In the genomic region with DNA sequence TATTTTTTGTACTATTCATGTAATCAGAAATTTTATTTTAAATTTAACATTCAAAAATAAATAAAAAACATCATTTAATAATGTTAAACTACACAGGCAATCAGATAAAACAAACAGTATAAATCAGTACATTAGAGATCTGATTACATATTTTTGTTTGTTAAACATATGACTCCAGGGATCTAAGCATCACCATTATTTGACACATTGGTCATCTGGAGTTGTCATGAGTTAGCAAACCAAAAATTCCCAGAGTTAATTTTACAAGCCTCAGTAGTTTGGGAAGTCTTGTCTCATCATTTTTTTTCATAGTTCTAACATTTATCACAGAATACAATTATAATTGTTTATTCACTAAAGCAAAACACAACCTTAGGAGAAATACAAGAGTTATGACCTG, we compare ENCODE assay signal across 25 cellular contexts.
"Had no signal": no experiment of that assay in that cellular context is flagged by ENCODE, and none has a peak within 500 bp of the region (broad histone marks: within the 10 kb centered on the region; RNA-seq: fewer than 3 reads in every experiment).

No MANE protein-coding gene starts in this region.

- H3K27ac Mint-ChIP-seq: activated CD4-positive, alpha-beta T cell treated with anti-CD3 and anti-CD28 coated beads, Interleukin-2, amount 10 ng/mL, durations not matched to agents 24 days and 14 days; activated CD8-positive, alpha-beta memory T cell treated with anti-CD3 and anti-CD28 coated beads, Interleukin-2, amount 10 ng/mL, durations not matched to agents 7 days and 5 days; activated naive CD4-positive, alpha-beta T cell treated with anti-CD3 and anti-CD28 coated beads for 36 hours; activated naive CD8-positive, alpha-beta T cell; activated T-cell treated with anti-CD3 and anti-CD28 coated beads, Interleukin-2, amount 50 U/mL, for 24 hours; brain; T-helper 1 cell treated with Interleukin-12 subunit alpha and Interleukin-12 subunit beta and Interleukin-4 antibody, amounts not matched to agents 30 μg/mL and 1 μg/mL, for 36 hours; WTC11 had no signal

- H3K36me3 Mint-ChIP-seq: activated CD8-positive, alpha-beta memory T cell treated with anti-CD3 and anti-CD28 coated beads, Interleukin-2, amount 10 ng/mL, durations not matched to agents 7 days and 5 days; activated naive CD8-positive, alpha-beta T cell; brain; WTC11 had no signal

- H3K4me1 ChIP-seq: Peyer's patch had no signal

- H3K4me3 ChIP-seq: Peyer's patch had no signal

- H3K27me3 ChIP-seq: Peyer's patch had no signal

- H3K36me3 ChIP-seq: Peyer's patch had no signal

- H3K9me3 ChIP-seq: Peyer's patch had no signal

- H3K27me3 Mint-ChIP-seq: activated CD4-positive, alpha-beta T cell treated with anti-CD3 and anti-CD28 coated beads, Interleukin-2, amount 10 ng/mL, durations not matched to agents 24 days and 14 days; activated CD8-positive, alpha-beta memory T cell treated with anti-CD3 and anti-CD28 coated beads, Interleukin-2, amount 10 ng/mL, durations not matched to agents 7 days and 5 days; activated naive CD8-positive, alpha-beta T cell; activated T-cell treated with anti-CD3 and anti-CD28 coated beads, Interleukin-2, amount 50 U/mL, for 24 hours; brain had no signal

- ATAC-seq: activated CD8-positive, alpha-beta memory T cell treated with anti-CD3 and anti-CD28 coated beads, Interleukin-2, amount 10 ng/mL, durations not matched to agents 7 days and 5 days; WTC11 had no signal

- H3K9me3 Mint-ChIP-seq: brain, WTC11 had no signal

- H3K4me1 Mint-ChIP-seq: activated CD4-positive, alpha-beta T cell treated with anti-CD3 and anti-CD28 coated beads, Interleukin-2, amount 10 ng/mL, durations not matched to agents 24 days and 14 days; activated CD8-positive, alpha-beta memory T cell treated with anti-CD3 and anti-CD28 coated beads, Interleukin-2, amount 10 ng/mL, durations not matched to agents 7 days and 5 days; brain had no signal

- FAIRE-seq: astrocyte had no signal

- DNase-seq: activated CD4-positive, alpha-beta T cell treated with anti-CD3 and anti-CD28 coated beads, Interleukin-2, amount 10 ng/mL, durations not matched to agents 24 days and 14 days; activated CD4-positive, alpha-beta T cell treated with anti-CD3 and anti-CD28 coated beads, Interleukin-2, amount 50 U/mL, for 48 hours; activated CD4-positive, CD25-positive, alpha-beta regulatory T cell treated with anti-CD3 and anti-CD28 coated beads, Interleukin-2, amount 50 U/mL, for 72 hours; activated CD8-positive, alpha-beta memory T cell treated with anti-CD3 and anti-CD28 coated beads, Interleukin-2, amount 10 ng/mL, durations not matched to agents 7 days and 5 days; activated gamma-delta T cell; activated naive CD4-positive, alpha-beta T cell treated with anti-CD3 and anti-CD28 coated beads for 36 hours; activated T-cell treated with anti-CD3 and anti-CD28 coated beads, Interleukin-2, amount 50 U/mL, for 24 hours; amygdala; cerebellar nuclear complex; MM.1S; NCI-H1105; NCI-H1436 treated with DMSO at 0.1 percent for 48 hours; NCI-H187; NCI-H2081; NCI-H510A treated with DMSO at 0.1 percent for 48 hours; NCI-H69; NK-92 treated with Interleukin-12 subunit alpha and Interleukin-12 subunit beta, amount 100 ng/mL, for 24 hours; OCI-M1; Peyer's patch; SHP77 treated with DMSO at 0.1 percent for 48 hours had no signal

- H3K4me3 Mint-ChIP-seq: activated CD4-positive, alpha-beta T cell treated with anti-CD3 and anti-CD28 coated beads, Interleukin-2, amount 10 ng/mL, durations not matched to agents 24 days and 14 days; activated CD8-positive, alpha-beta memory T cell treated with anti-CD3 and anti-CD28 coated beads, Interleukin-2, amount 10 ng/mL, durations not matched to agents 7 days and 5 days; activated naive CD4-positive, alpha-beta T cell treated with anti-CD3 and anti-CD28 coated beads for 36 hours; activated naive CD8-positive, alpha-beta T cell; activated T-cell treated with anti-CD3 and anti-CD28 coated beads, Interleukin-2, amount 50 U/mL, for 24 hours; brain; T-helper 1 cell treated with Interleukin-12 subunit alpha and Interleukin-12 subunit beta and Interleukin-4 antibody, amounts not matched to agents 30 μg/mL and 1 μg/mL, for 36 hours; WTC11 had no signal

- H3K27ac ChIP-seq: Peyer's patch had no signal
